11 cellular contexts compared by ENCODE assay signal in the genomic region with DNA sequence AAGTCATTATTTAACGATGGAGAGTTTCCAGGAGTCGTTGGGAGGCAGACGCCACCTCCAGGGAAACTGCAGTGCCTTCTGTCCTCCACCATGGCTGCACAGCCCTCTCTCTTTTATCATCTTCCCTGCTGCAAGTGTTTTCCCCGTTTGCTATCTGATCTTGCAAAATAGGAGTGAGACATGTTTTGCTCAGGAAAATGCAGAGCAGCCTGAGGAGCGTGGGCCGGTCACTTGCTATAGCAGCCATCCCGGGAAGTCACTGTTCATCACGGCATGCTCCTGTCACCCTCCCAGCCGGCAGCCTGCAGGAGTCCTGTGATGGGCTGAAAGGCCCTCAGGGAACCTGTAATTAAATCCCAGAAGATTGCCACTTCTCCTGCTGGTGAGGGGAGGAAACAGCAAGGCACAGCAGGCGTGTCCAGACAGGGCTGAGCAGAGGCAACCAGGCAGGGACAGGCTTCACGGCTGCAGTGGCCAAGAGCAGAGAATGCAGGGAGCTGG.
A peak's percentile ranks its signal among the peaks of the same experiment; 100 is the strongest.
DNase-seq lines count a peak whose midpoint lies in the region; ATAC-seq and TF ChIP-seq lines count a peak whose summit lies in the region.
"Had no signal": no experiment of that assay in that cellular context is flagged by ENCODE, and none has a peak within 500 bp of the region (broad histone marks: within the 10 kb centered on the region; RNA-seq: fewer than 3 reads in every experiment).

No MANE protein-coding gene starts in this region.

- no peak overlapping the region for H3K9ac ChIP-seq in HCT116 (ENCODE audit: low read length)

- DNase-seq in HCT116 (ENCODE audit: low read depth, low spot score) (peak; percentile 35), NCI-H510A treated with DMSO at 0.1 percent for 48 hours (lab: John Stamatoyannopoulos, UW) (peak; percentile 87), chondrocyte (ENCODE audit: low spot score) (no peak), posterior cingulate gyrus (peak in 8 of 10 donors; percentile 49 to 94 (median 70))
- DNase-seq in CD8-positive, alpha-beta memory T cell: no peak
- DNase-seq: cortex of kidney; naive B cell; stimulated activated naive CD4-positive, alpha-beta T cell treated with Interleukin-2 at 50 U/mL for 16 hours had no signal

- H3K27ac ChIP-seq in HCT116 (ENCODE audit: low read depth, low read length): no peak overlapping the region
- H3K27ac ChIP-seq in CD8-positive, alpha-beta memory T cell (ENCODE audit: low read depth, low read length): no peak overlapping the region

- CTCF ChIA-PET in HCT116 (lab: Charles Lee): no interaction called here
- CTCF ChIA-PET in CD8-positive, alpha-beta memory T cell (lab: Charles Lee): no interaction called here

- H3K79me2 ChIP-seq in HCT116 (ENCODE audit: insufficient read depth, low read length): no peaks in the 10 kb centered on the region

- H3K4me3 Mint-ChIP-seq in chondrocyte (ENCODE audit: unreplicated experiment): no peak overlapping the region
- no peak overlapping the region for H3K4me3 Mint-ChIP-seq in CD8-positive, alpha-beta memory T cell
- H3K4me3 Mint-ChIP-seq: naive B cell had no signal

- H4K20me1 ChIP-seq in HCT116 (ENCODE audit: insufficient read depth): no peaks in the 10 kb centered on the region

- RAD21 ChIA-PET in HCT116 (lab: Charles Lee; ENCODE audit: low non-redundant PET in 1 of 2, low total read pairs in 2 of 2, uncharacterized antibody in 2 of 2, unreplicated experiment in 2 of 2): no interaction called here

- peak overlapping the region; percentile 32; the same call in 1 of the 2 replicates for H3K4me2 ChIP-seq in HCT116 (ENCODE audit: low read length)

- H3K4me3 ChIP-seq in HCT116 (replicated peaks in 1 of 2; ENCODE audit: low read depth in 1 of 2, low read length in 2 of 2): no peak overlapping the region
- no peak overlapping the region for H3K4me3 ChIP-seq in CD8-positive, alpha-beta memory T cell (ENCODE audit: low read length)

- intact Hi-C loops in HCT116 (cut with micrococcal nuclease): no loop called here
- intact Hi-C loops in posterior cingulate gyrus (cut with DNase I): no loop called here

- no peaks in the 10 kb centered on the region for H3K36me3 Mint-ChIP-seq in chondrocyte (ENCODE audit: low read depth)
- H3K36me3 Mint-ChIP-seq in CD8-positive, alpha-beta memory T cell: no peaks in the 10 kb centered on the region
- H3K36me3 Mint-ChIP-seq: naive B cell had no signal

- peaks cover 3 to 13% of the 10 kb centered on the region in 2 experiments; a peak in 2 of 4 replicates for H3K4me1 ChIP-seq in HCT116 (ENCODE audit: control insufficient read depth in 1 of 2, insufficient read depth in 2 of 2, low read length in 2 of 2)
- H3K4me1 ChIP-seq in CD8-positive, alpha-beta memory T cell (ENCODE audit: insufficient read depth, low read length): no peaks in the 10 kb centered on the region

- POLR2A ChIA-PET in HCT116 (lab: Charles Lee): no interaction called here
- POLR2A ChIA-PET in CD8-positive, alpha-beta memory T cell (lab: Charles Lee): no interaction called here

- peaks cover 38% of the 10 kb centered on the region for H3K27me3 Mint-ChIP-seq in chondrocyte (ENCODE audit: low read depth)
- H3K27me3 Mint-ChIP-seq in CD8-positive, alpha-beta memory T cell: peaks cover 30 to 62% of the 10 kb centered on the region in 2 donors

- no peaks in the 10 kb centered on the region for H3K9me3 ChIP-seq in HCT116 (ENCODE audit: control insufficient read depth in 1 of 2, insufficient read depth in 1 of 2, low read depth in 1 of 2, low read length in 2 of 2)
- H3K9me3 ChIP-seq in CD8-positive, alpha-beta memory T cell (ENCODE audit: low read length): no peaks in the 10 kb centered on the region

- H3K36me3 ChIP-seq in HCT116 (ENCODE audit: control insufficient read depth in 1 of 2, insufficient read depth in 2 of 2, low read length in 2 of 2): no peaks in the 10 kb centered on the region
- H3K36me3 ChIP-seq in CD8-positive, alpha-beta memory T cell (ENCODE audit: insufficient read depth, low read length): no peaks in the 10 kb centered on the region

- no peaks in the 10 kb centered on the region for H3K9me2 ChIP-seq in HCT116 (ENCODE audit: insufficient read depth)

- H3K27ac Mint-ChIP-seq in chondrocyte (ENCODE audit: unreplicated experiment): no peak overlapping the region
- H3K27ac Mint-ChIP-seq in CD8-positive, alpha-beta memory T cell: no peak overlapping the region
- H3K27ac Mint-ChIP-seq: naive B cell had no signal

- ATAC-seq in HCT116: peak; percentile 96
- ATAC-seq in HG03135 (IDR thresholded peaks at IDR 0.05; ENCODE audit: unreplicated experiment): no peak
- ATAC-seq in GM19452 (IDR thresholded peaks at IDR 0.05; ENCODE audit: unreplicated experiment): no peak
- no peak for ATAC-seq in HG02884 (IDR thresholded peaks at IDR 0.05; ENCODE audit: unreplicated experiment)

- TF ChIP-seq CTCF in HCT116 (IDR thresholded peaks at IDR 0.05 in 2 of 3, conservative IDR thresholded peaks at IDR 0.05 in 1 of 3; ENCODE audit: borderline replicate concordance in 1 of 3, insufficient read depth in 1 of 3, low read depth in 2 of 3, low read length in 2 of 3): peak in 2 of 3 experiments; percentile 44 to 54; a peak in 4 of 6 replicates
- TF ChIP-seq CTCF in chondrocyte (IDR thresholded peaks at IDR 0.05): peak; percentile 35

- no peaks in the 10 kb centered on the region for H3K9me3 Mint-ChIP-seq in chondrocyte (ENCODE audit: low read depth)
- peaks cover 0 to 2% (median 0%) of the 10 kb centered on the region in 5 donors for H3K9me3 Mint-ChIP-seq in CD8-positive, alpha-beta memory T cell

- no peak for TF ChIP-seq RAD21 in HCT116 (IDR thresholded peaks at IDR 0.05; ENCODE audit: low read depth)

- no peaks in the 10 kb centered on the region for H3K4me1 Mint-ChIP-seq in chondrocyte (ENCODE audit: low read depth)
- no peaks in the 10 kb centered on the region for H3K4me1 Mint-ChIP-seq in CD8-positive, alpha-beta memory T cell

- H3K27me3 ChIP-seq in HCT116 (ENCODE audit: insufficient read depth, low read length): peaks cover 49% of the 10 kb centered on the region
- no peaks in the 10 kb centered on the region for H3K27me3 ChIP-seq in CD8-positive, alpha-beta memory T cell (ENCODE audit: insufficient read depth, low read length, poor library complexity, severe bottlenecking)

- H2AFZ ChIP-seq in HCT116 (ENCODE audit: low read depth, low read length, poor library complexity, severe bottlenecking): no peak overlapping the region

- BruUV-seq in HCT116 (replicated peaks; lab: Mats Ljungman, UMichigan): no TSS peak

- TF ChIP-seq POLR2A in HCT116 (IDR thresholded peaks at IDR 0.05; ENCODE audit: borderline replicate concordance, extremely low read depth, insufficient read depth, insufficient read length): no peak

TF ChIP-seq in HCT116, 20 proteins besides CTCF, POLR2A, EP300 and RAD21 (continues in another document):
- no peak for TF ChIP-seq EZH2phosphoT487 (IDR thresholded peaks at IDR 0.05; ENCODE audit: borderline replicate concordance)
- no peak for TF ChIP-seq ZNF274 (IDR thresholded peaks at IDR 0.05; ENCODE audit: low read depth, low read length)
- TF ChIP-seq CEBPB (IDR thresholded peaks at IDR 0.05; ENCODE audit: low read depth): no peak
- TF ChIP-seq EGR1 (IDR thresholded peaks at IDR 0.05; ENCODE audit: low read depth): no peak
- no peak for TF ChIP-seq SIN3A (IDR thresholded peaks at IDR 0.05; ENCODE audit: low read depth)
- TF ChIP-seq, protein P1, sequence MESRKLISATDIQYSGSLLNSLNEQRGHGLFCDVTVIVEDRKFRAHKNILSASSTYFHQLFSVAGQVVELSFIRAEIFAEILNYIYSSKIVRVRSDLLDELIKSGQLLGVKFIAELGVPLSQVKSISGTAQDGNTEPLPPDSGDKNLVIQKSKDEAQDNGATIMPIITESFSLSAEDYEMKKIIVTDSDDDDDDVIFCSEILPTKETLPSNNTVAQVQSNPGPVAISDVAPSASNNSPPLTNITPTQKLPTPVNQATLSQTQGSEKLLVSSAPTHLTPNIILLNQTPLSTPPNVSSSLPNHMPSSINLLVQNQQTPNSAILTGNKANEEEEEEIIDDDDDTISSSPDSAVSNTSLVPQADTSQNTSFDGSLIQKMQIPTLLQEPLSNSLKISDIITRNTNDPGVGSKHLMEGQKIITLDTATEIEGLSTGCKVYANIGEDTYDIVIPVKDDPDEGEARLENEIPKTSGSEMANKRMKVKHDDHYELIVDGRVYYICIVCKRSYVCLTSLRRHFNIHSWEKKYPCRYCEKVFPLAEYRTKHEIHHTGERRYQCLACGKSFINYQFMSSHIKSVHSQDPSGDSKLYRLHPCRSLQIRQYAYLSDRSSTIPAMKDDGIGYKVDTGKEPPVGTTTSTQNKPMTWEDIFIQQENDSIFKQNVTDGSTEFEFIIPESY (IDR thresholded peaks at IDR 0.05; ENCODE audit: extremely low read depth, insufficient replicate concordance, low read length): no peak
- TF ChIP-seq SRF (IDR thresholded peaks at IDR 0.05; ENCODE audit: low read depth): no peak
- no peak for TF ChIP-seq ELF1 (IDR thresholded peaks at IDR 0.05; ENCODE audit: borderline replicate concordance, low read depth)
- no peak for TF ChIP-seq POLR2AphosphoS5 (IDR thresholded peaks at IDR 0.05; ENCODE audit: low read depth, low read length)
- TF ChIP-seq JUND (IDR thresholded peaks at IDR 0.05): no peak
- TF ChIP-seq YY1 (IDR thresholded peaks at IDR 0.05; ENCODE audit: extremely low read depth, insufficient replicate concordance, low read depth, low read length): no peak

Comparison
In these comparisons a context has a peak if more than half of its experiments do, and no peak if none do; other contexts are left out.
1. DNase-seq: peak in HCT116 (single experiment), NCI-H510A treated with DMSO at 0.1 percent for 48 hours (single experiment) and posterior cingulate gyrus (8 of 10); none in chondrocyte (single experiment) and CD8-positive, alpha-beta memory T cell (0 of 5).